ENCODE assay signal across 10 cellular contexts in genomic region chr16:27199747-27200146, GRCh38. TPM values are rescaled to one million over a fixed set of nuclear protein-coding genes. Genes with fewer than 3 reads are reported as not detected.
A peak's percentile ranks its signal among the peaks of the same experiment; 100 is the strongest.
DNase-seq lines count a peak whose midpoint lies in the region; ATAC-seq, FAIRE-seq and TF ChIP-seq lines count a peak whose summit lies in the region.
"Had no signal": no experiment of that assay in that cellular context is flagged by ENCODE, and none has a peak within 500 bp of the region (broad histone marks: within the 10 kb centered on the region; RNA-seq: fewer than 3 reads in every experiment).

No MANE protein-coding gene starts in this region.

- in situ Hi-C loops in SK-MEL-5 (cut with HindIII; ENCODE audit: low pct_unique_long_range_greater_than_20kb, low sequenced_read_pairs), result no loop called here

- peaks cover 64 to 95% (median 90%) of the 10 kb centered on the region in 7 donors for H3K4me1 Mint-ChIP-seq in naive thymus-derived CD4-positive, alpha-beta T cell

- CTCF ChIA-PET in naive thymus-derived CD4-positive, alpha-beta T cell (lab: Charles Lee), result interaction anchor here (0.6 to 7.8 kb wide), 11 partner anchors 20 to 263 kb away, joined by 3 to 91 read pairs (median 4); no protein-coding TSS in a partner anchor

- POLR2A ChIA-PET in naive thymus-derived CD4-positive, alpha-beta T cell (lab: Charles Lee), result interaction anchor here (0.6 to 5.7 kb wide), 15 partner anchors 9 to 207 kb away, joined by 3 to 59 read pairs (median 4); no protein-coding TSS in a partner anchor

- no peak for TF ChIP-seq POLR2A in testis (IDR thresholded peaks at IDR 0.05)

- no peaks in the 10 kb centered on the region for H3K27me3 ChIP-seq in naive thymus-derived CD4-positive, alpha-beta T cell (ENCODE audit: control insufficient read depth in 2 of 2, insufficient read depth in 2 of 2, low read length in 2 of 2)
- no peaks in the 10 kb centered on the region for H3K27me3 ChIP-seq in testis

- H3K27ac Mint-ChIP-seq in naive thymus-derived CD4-positive, alpha-beta T cell, result peak overlapping the region; percentile 93 to 99 (median 95)

- peak; percentile 61 for DNase-seq in GM18507 (ENCODE audit: extremely low spot score, insufficient read length, low read depth)
- DNase-seq in SK-MEL-5 (ENCODE audit: low read depth, low spot score), result peak; percentile 59
- DNase-seq in naive thymus-derived CD4-positive, alpha-beta T cell, result peak in 7 of 9 donors; percentile 51 to 76 (median 68)
- DNase-seq in activated CD4-positive, CD25-positive, alpha-beta regulatory T cell (lab: John Stamatoyannopoulos, UW), result no peak
- DNase-seq in testis, result no peak
- DNase-seq in NCI-H187 (lab: John Stamatoyannopoulos, UW), result no peak
- DNase-seq: mucosa of descending colon, tibial artery had no signal

- peak; percentile 68 for FAIRE-seq in GM18507 (lab: Jason Lieb, UNC)

- H3K36me3 ChIP-seq in naive thymus-derived CD4-positive, alpha-beta T cell (ENCODE audit: control insufficient read depth in 2 of 3, insufficient read depth in 3 of 3, low read length in 3 of 3), result no peaks in the 10 kb centered on the region
- no peaks in the 10 kb centered on the region for H3K36me3 ChIP-seq in testis (ENCODE audit: low read depth, missing control alignments)
- H3K36me3 ChIP-seq: tibial artery had no signal

- ATAC-seq in HG02884 (IDR thresholded peaks at IDR 0.05; ENCODE audit: unreplicated experiment) (peak; percentile 33), GM21528 (IDR thresholded peaks at IDR 0.05; ENCODE audit: low FRiP score, unreplicated experiment) (no peak)
- ATAC-seq in naive thymus-derived CD4-positive, alpha-beta T cell, result no peak
- ATAC-seq: mucosa of descending colon had no signal

- H3K4me3 Mint-ChIP-seq in naive thymus-derived CD4-positive, alpha-beta T cell, result peak overlapping the region; percentile 67 to 79 (median 77)

- H3K27ac ChIP-seq in naive thymus-derived CD4-positive, alpha-beta T cell (ENCODE audit: low read depth, low read length), result peak overlapping the region; percentile 66
- H3K27ac ChIP-seq in testis, result no peak overlapping the region
- H3K27ac ChIP-seq: tibial artery had no signal

- H3K9me3 Mint-ChIP-seq in naive thymus-derived CD4-positive, alpha-beta T cell, result peaks cover 0 to 13% (median 0%) of the 10 kb centered on the region in 11 donors

- peaks cover 67 to 86% of the 10 kb centered on the region in 2 donors for H3K4me1 ChIP-seq in naive thymus-derived CD4-positive, alpha-beta T cell (ENCODE audit: control insufficient read depth in 2 of 2, insufficient read depth in 2 of 2, low read length in 2 of 2)
- H3K4me1 ChIP-seq in testis, result peaks cover 9% of the 10 kb centered on the region

- intact Hi-C loops in naive thymus-derived CD4-positive, alpha-beta T cell (cut with micrococcal nuclease), result loop anchor here (1.0 to 10.0 kb wide), 3 partner anchors 20 to 1015 kb away; partner anchors contain the start of gene XPO6 (in 1 of the 2)
- intact Hi-C loops in testis (cut with DNase I; ENCODE audit: low total_unique reads), result no loop called here

- H3K36me3 Mint-ChIP-seq in naive thymus-derived CD4-positive, alpha-beta T cell, result peaks cover 0 to 29% (median 0%) of the 10 kb centered on the region in 5 donors

- peaks cover 0 to 3% (median 0%) of the 10 kb centered on the region in 5 donors for H3K27me3 Mint-ChIP-seq in naive thymus-derived CD4-positive, alpha-beta T cell

- H3K9me3 ChIP-seq in naive thymus-derived CD4-positive, alpha-beta T cell (ENCODE audit: control insufficient read depth in 2 of 3, low read length in 3 of 3), result no peaks in the 10 kb centered on the region
- H3K9me3 ChIP-seq in testis, result no peaks in the 10 kb centered on the region
- H3K9me3 ChIP-seq: mucosa of descending colon, tibial artery had no signal

- WGBS in testis, 2 donors, result 71 to 74% methylated on average over 2 of the region's 2 CpGs

- peak overlapping the region; percentile 29 for H3K4me3 ChIP-seq in naive thymus-derived CD4-positive, alpha-beta T cell (ENCODE audit: low read length)
- no peak overlapping the region for H3K4me3 ChIP-seq in testis
- H3K4me3 ChIP-seq: mucosa of descending colon, tibial artery had no signal

- no peak for TF ChIP-seq CTCF in testis (IDR thresholded peaks at IDR 0.05)

RNA-seq across cellular contexts. Expression of gene KDM8, which starts 3.6 kb away (rescaled TPM):
- total RNA-seq in SK-MEL-5 (2014; rRNA removed; shearing (Covaris generic)), result 2.1 and 3.1 TPM in 2 replicates
- 2.7 and 6.9 TPM in 2 replicates for polyA plus RNA-seq in SK-MEL-5 (2015; cell fraction: cytosol; rRNA removed)
- 12.1 and 44.0 TPM in 2 replicates for polyA plus RNA-seq in SK-MEL-5 (2015; cell fraction: nucleus; rRNA removed)
- total RNA-seq in naive thymus-derived CD4-positive, alpha-beta T cell, result 10 to 100 TPM; 15.6 to 34.4 (median 19.0) TPM
- 10 to 100 TPM in 1 of 2 donors, 1 to 10 TPM in 1; 10.0 to 15.4 TPM for polyA plus RNA-seq in naive thymus-derived CD4-positive, alpha-beta T cell
- total RNA-seq in testis, result 10 to 100 TPM in 1 of 2 donors, 1 to 10 TPM in 1; 8.3 to 14.7 TPM
- 5.7 TPM for polyA plus RNA-seq in testis (ENCODE audit: insufficient read depth, low read depth, low replicate concordance)

Comparison
In these comparisons a context has a peak if more than half of its experiments do, and no peak if none do; other contexts are left out.
1. DNase-seq: peak in GM18507 (single experiment), SK-MEL-5 (single experiment) and naive thymus-derived CD4-positive, alpha-beta T cell (7 of 9); none in activated CD4-positive, CD25-positive, alpha-beta regulatory T cell (0 of 4), testis (single experiment) and NCI-H187 (0 of 2).